In genomic region chr4:41268024-41268423, GRCh38 we compare ENCODE assay signal across 17 cellular contexts. TPM values are rescaled to one million over a fixed set of nuclear protein-coding genes. Genes with fewer than 3 reads are reported as not detected.
A peak's percentile ranks its signal among the peaks of the same experiment; 100 is the strongest.
DNase-seq lines count a peak whose midpoint lies in the region; ATAC-seq and TF ChIP-seq lines count a peak whose summit lies in the region.
"Had no signal": no experiment of that assay in that cellular context is flagged by ENCODE, and none has a peak within 500 bp of the region (broad histone marks: within the 10 kb centered on the region; RNA-seq: fewer than 3 reads in every experiment).

No MANE protein-coding gene starts in this region.

- no peak overlapping the region for H3K4me3 Mint-ChIP-seq in glutamatergic neuron (ENCODE audit: unreplicated experiment)
- H3K4me3 Mint-ChIP-seq: CD8-positive, alpha-beta memory T cell; effector memory CD8-positive, alpha-beta T cell; stimulated activated naive CD8-positive, alpha-beta T cell treated with anti-CD3 and anti-CD28 coated beads, Interleukin-15, Interleukin-2, amounts not matched to agents 100 ng/mL and 50 ng/mL, for 24 hours had no signal

- no peaks in the 10 kb centered on the region for H3K36me3 Mint-ChIP-seq in glutamatergic neuron (ENCODE audit: unreplicated experiment)
- H3K36me3 Mint-ChIP-seq: activated naive CD4-positive, alpha-beta T cell treated with anti-CD3 and anti-CD28 coated beads, Interleukin-2, amount 50 U/mL, for 72 hours; CD8-positive, alpha-beta memory T cell had no signal

- TF ChIP-seq CTCF in glutamatergic neuron (IDR thresholded peaks at IDR 0.05; ENCODE audit: partially characterized antibody, unreplicated experiment): no peak

- intact Hi-C loops in left ventricle myocardium superior (cut with micrococcal nuclease): no loop called here
- intact Hi-C loops in cardiac septum (cut with DNase I): no loop called here

- H3K4me1 Mint-ChIP-seq in glutamatergic neuron (ENCODE audit: low read depth, unreplicated experiment): peaks cover 13% of the 10 kb centered on the region
- H3K4me1 Mint-ChIP-seq: CD8-positive, alpha-beta memory T cell had no signal

- H3K27ac Mint-ChIP-seq in glutamatergic neuron (ENCODE audit: unreplicated experiment): peak overlapping the region; percentile 86
- H3K27ac Mint-ChIP-seq: activated naive CD4-positive, alpha-beta T cell treated with anti-CD3 and anti-CD28 coated beads, Interleukin-2, amount 50 U/mL, for 72 hours; CD8-positive, alpha-beta memory T cell; effector memory CD8-positive, alpha-beta T cell; stimulated activated naive CD8-positive, alpha-beta T cell treated with anti-CD3 and anti-CD28 coated beads, Interleukin-15, Interleukin-2, amounts not matched to agents 100 ng/mL and 50 ng/mL, for 24 hours had no signal

- peak; percentile 32 for ATAC-seq in left ventricle myocardium superior
- ATAC-seq: activated CD4-positive, CD25-positive, alpha-beta regulatory T cell treated with anti-CD3 and anti-CD28 coated beads, Interleukin-2, amount 50 U/mL, for 24 hours; activated naive CD4-positive, alpha-beta T cell treated with anti-CD3 and anti-CD28 coated beads, Interleukin-2, amount 50 U/mL, for 72 hours; effector memory CD8-positive, alpha-beta T cell; K562; Right ventricle myocardium inferior had no signal

- peaks cover 5% of the 10 kb centered on the region for H3K27me3 Mint-ChIP-seq in glutamatergic neuron (ENCODE audit: unreplicated experiment)

- no peaks in the 10 kb centered on the region for H3K9me3 Mint-ChIP-seq in glutamatergic neuron (ENCODE audit: unreplicated experiment)
- H3K9me3 Mint-ChIP-seq: activated naive CD4-positive, alpha-beta T cell treated with anti-CD3 and anti-CD28 coated beads, Interleukin-2, amount 50 U/mL, for 72 hours; stimulated activated naive CD8-positive, alpha-beta T cell treated with anti-CD3 and anti-CD28 coated beads, Interleukin-15, Interleukin-2, amounts not matched to agents 100 ng/mL and 50 ng/mL, for 24 hours had no signal

- no peak for DNase-seq in left ventricle myocardium superior
- no peak for DNase-seq in cardiac septum (ENCODE audit: low spot score)
- DNase-seq in NCI-H524 treated with DMSO at 0.1 percent for 48 hours (lab: John Stamatoyannopoulos, UW): peak; percentile 54
- DNase-seq in glutamatergic neuron: peak; percentile 28
- DNase-seq in hepatic stellate cell (ENCODE audit: low spot score): no peak
- no peak for DNase-seq in stimulated activated CD4-positive, alpha-beta T cell treated with anti-CD3 and anti-CD28 coated beads, Interleukin-15, amount 100 ng/mL, for 24 hours
- DNase-seq in activated CD4-positive, alpha-beta T cell treated with anti-CD3 and anti-CD28 coated beads, Interleukin-2, amount 50 U/mL, for 4 hours: no peak
- DNase-seq: CD8-positive, alpha-beta memory T cell; effector memory CD8-positive, alpha-beta T cell; esophagus squamous epithelium; stimulated activated CD4-positive, alpha-beta T cell treated with anti-CD3 and anti-CD28 coated beads, Interleukin-4, amount 100 ng/mL, for 1 hour; SW 1271 had no signal

RNA-seq across cellular contexts. Expression of gene UCHL1, which starts 11.3 kb away (rescaled TPM):
- total RNA-seq in left ventricle myocardium superior (4.8 TPM), cardiac septum (76.8 TPM), glutamatergic neuron (ENCODE audit: unreplicated experiment) (1,012 TPM)

RNA-seq across cellular contexts. Expression of gene APBB2, which starts 53.7 kb away (rescaled TPM):
- 23.9 TPM for total RNA-seq in left ventricle myocardium superior
- total RNA-seq in cardiac septum: 35.2 TPM
- 117 TPM for total RNA-seq in glutamatergic neuron (ENCODE audit: unreplicated experiment)

Comparison
In these comparisons a context has a peak if more than half of its experiments do, and no peak if none do; other contexts are left out.
1. RNA of gene UCHL1, which starts 11.3 kb away (total RNA-seq): 1,012 TPM in glutamatergic neuron (single experiment) and 76.8 TPM in cardiac septum (single experiment); 4.8 TPM in left ventricle myocardium superior (single experiment); every median in the first group is over 10 times any median in the second.
2. DNase-seq: peak in NCI-H524 treated with DMSO at 0.1 percent for 48 hours (single experiment) and glutamatergic neuron (single experiment); none in left ventricle myocardium superior (single experiment), cardiac septum (single experiment), hepatic stellate cell (single experiment), stimulated activated CD4-positive, alpha-beta T cell treated with anti-CD3 and anti-CD28 coated beads, Interleukin-15, amount 100 ng/mL, for 24 hours (single experiment) and activated CD4-positive, alpha-beta T cell treated with anti-CD3 and anti-CD28 coated beads, Interleukin-2, amount 50 U/mL, for 4 hours (0 of 2).